ENCODE assay signal across 8 cellular contexts in the genomic region with DNA sequence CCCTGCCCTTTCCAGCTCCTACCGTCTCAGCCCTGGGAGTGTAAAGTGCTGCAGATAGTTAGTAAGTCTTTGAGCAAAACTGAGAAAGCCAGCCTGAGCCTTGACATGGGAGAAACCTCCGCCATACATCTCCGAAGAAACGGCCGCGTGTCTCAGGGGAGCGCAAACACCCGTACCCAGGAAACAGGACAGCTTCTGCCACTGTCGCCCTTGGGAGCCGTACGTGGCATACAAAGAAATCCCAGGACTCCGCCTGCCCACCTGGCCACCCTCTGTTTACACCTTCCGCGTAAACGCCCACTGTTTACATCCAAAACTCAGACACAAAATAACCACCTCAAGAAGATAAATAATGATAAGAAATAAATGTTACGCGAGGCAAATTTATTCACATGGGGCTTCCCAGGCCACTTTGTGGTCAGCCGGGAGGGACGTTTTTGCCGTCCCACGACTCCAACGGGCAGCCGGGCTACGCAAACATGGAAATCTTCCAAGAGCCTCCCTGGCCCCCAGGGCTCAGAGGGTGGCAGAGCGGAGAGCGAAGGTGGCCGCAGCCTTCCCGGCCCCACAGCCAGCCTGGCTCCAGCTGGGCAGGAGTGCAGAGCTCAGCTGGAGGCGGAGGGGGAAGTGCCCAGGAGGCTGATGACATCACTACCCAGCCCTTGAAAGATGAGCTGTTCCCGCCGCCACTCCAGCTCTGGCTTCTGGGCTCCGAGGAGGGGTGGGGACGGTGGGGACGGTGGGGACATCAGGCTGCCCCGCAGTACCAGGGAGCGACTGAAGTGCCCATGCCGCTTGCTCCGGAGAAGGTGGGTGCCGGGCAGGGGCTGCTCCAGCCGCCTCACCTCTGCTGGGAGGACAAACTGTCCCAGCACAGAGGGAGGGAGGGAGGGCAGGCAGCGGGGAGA. TPM values are rescaled to one million over a fixed set of nuclear protein-coding genes. Genes with fewer than 3 reads are reported as not detected.
DNase-seq lines count a peak whose midpoint lies in the region; ATAC-seq and TF ChIP-seq lines count a peak whose summit lies in the region.

Gene BDKRB2, plus strand, starts transcription at position 689 of the 908 bp plus-strand sequence. CDS start 32,269 bp downstream, outside the sequence.

- peaks cover 31 to 40% of the 10 kb centered on the region in 2 donors for H3K27me3 Mint-ChIP-seq in natural killer cell (ENCODE audit: low read depth in 2 of 2)

- TF ChIP-seq CTCF in choroid plexus epithelial cell (conservative IDR thresholded peaks at IDR 0.05; ENCODE audit: low read depth, low read length) (no peak), natural killer cell (IDR thresholded peaks at IDR 0.05) (no peak)

- peaks cover 7% of the 10 kb centered on the region for H3K27me3 ChIP-seq in NT2/D1 (ENCODE audit: insufficient read depth, insufficient read length)

- DNase-seq in C1 segment of cervical spinal cord (lab: John Stamatoyannopoulos, UW) (peak in 11 of 14 donors; percentile 19 to 67 (median 31)), HT-29 (ENCODE audit: low spot score) (peak; percentile 27), NT2/D1 (ENCODE audit: low read depth, low spot score) (peak; percentile 23), choroid plexus epithelial cell (ENCODE audit: low read depth) (peak; percentile 86), kidney tubule cell (ENCODE audit: low spot score) (peak; percentile 92), natural killer cell (no peak)
- DNase-seq in stimulated activated CD4-positive, alpha-beta T cell treated with anti-CD3 and anti-CD28 coated beads, Interleukin-1b, Interleukin-23, amount 100 ng/mL, for 48 hours, result peak; percentile 21

- H3K9me3 ChIP-seq in NT2/D1 (ENCODE audit: insufficient read depth, low read length), result no peaks in the 10 kb centered on the region

- H3K36me3 ChIP-seq in NT2/D1 (ENCODE audit: insufficient read depth, insufficient read length, low read length), result no peaks in the 10 kb centered on the region

- peaks cover 2% of the 10 kb centered on the region for H3K4me1 ChIP-seq in NT2/D1 (ENCODE audit: insufficient read depth, insufficient read length)

- peak within 1 kb of the TSS; percentile 41 for H3K4me3 ChIP-seq in NT2/D1 (ENCODE audit: insufficient read length, low read depth)
- H3K4me3 ChIP-seq in choroid plexus epithelial cell (ENCODE audit: low read depth, low read length), result peak within 1 kb of the TSS; percentile 80

- H3K27ac Mint-ChIP-seq in natural killer cell, result no peak within 1 kb of the TSS

- intact Hi-C loops in natural killer cell (cut with micrococcal nuclease), result no loop called here

- no peak within 1 kb of the TSS for H3K4me3 Mint-ChIP-seq in natural killer cell

- no peaks in the 10 kb centered on the region for H3K4me1 Mint-ChIP-seq in natural killer cell

- ATAC-seq in HG03039 (IDR thresholded peaks at IDR 0.05; ENCODE audit: unreplicated experiment) (no peak), natural killer cell (no peak)

- no peaks in the 10 kb centered on the region for H3K36me3 Mint-ChIP-seq in natural killer cell

- H3K9ac ChIP-seq in NT2/D1 (ENCODE audit: insufficient read length, low read depth), result peak within 1 kb of the TSS; percentile 70

- H3K9me3 Mint-ChIP-seq in natural killer cell, result no peaks in the 10 kb centered on the region

RNA-seq across cellular contexts. Expression of gene BDKRB2, which starts in this region (rescaled TPM):
- total RNA-seq in HT-29 (2014; rRNA removed; shearing (Covaris generic)), result 0.05 TPM in 1 of 2 replicates, not detected in the other
- not detected for total RNA-seq in natural killer cell

Comparison
In these comparisons a context has a peak if more than half of its experiments do, and no peak if none do; other contexts are left out.
1. Peak in DNase-seq in HT-29; RNA of the gene not detected or under 1 TPM.